1 cellular context compared by ENCODE assay signal in genomic region chr22:38718414-38718813, GRCh38.
TF ChIP-seq lines count a peak whose summit lies in the region.

No MANE protein-coding gene starts in this region.

TF ChIP-seq in GM23338, 12 proteins besides CTCF, POLR2A, EP300 and RAD21 (continued from another document):
- no peak for TF ChIP-seq ZNF462 (CRISPR knock-in tag; IDR thresholded peaks at IDR 0.05)
